In genomic region chr11:34825315-34825669, GRCh38 we compare ENCODE assay signal across 19 cellular contexts.
DNase-seq lines count a peak whose midpoint lies in the region; ATAC-seq and TF ChIP-seq lines count a peak whose summit lies in the region.
"Had no signal": no experiment of that assay in that cellular context is flagged by ENCODE, and none has a peak within 500 bp of the region (broad histone marks: within the 10 kb centered on the region; RNA-seq: fewer than 3 reads in every experiment).

No MANE protein-coding gene starts in this region.

- TF ChIP-seq CTCF in 22Rv1 (IDR thresholded peaks at IDR 0.05) = no peak
- no peak for TF ChIP-seq CTCF in RWPE2 (IDR thresholded peaks at IDR 0.05; ENCODE audit: poor library complexity, severe bottlenecking)
- no peak for TF ChIP-seq CTCF in nephron (IDR thresholded peaks at IDR 0.05; ENCODE audit: unreplicated experiment in 3 of 3)

- H3K4me3 ChIP-seq in RWPE2 (ENCODE audit: severe bottlenecking) (no peak overlapping the region), esophagus (ENCODE audit: low read depth in 1 of 2, low read length in 2 of 2) (no peak overlapping the region)
- H3K4me3 ChIP-seq: heart left ventricle had no signal

- no peaks in the 10 kb centered on the region for H3K27me3 Mint-ChIP-seq in nephron (ENCODE audit: low read depth)
- H3K27me3 Mint-ChIP-seq in stimulated activated memory B cell treated with anti-CD40 and anti-IgM and Interleukin-4, amounts not matched to agents 10 μg/mL and 1 μg/mL and 100 μg/mL, for 72 hours = peaks cover 9% of the 10 kb centered on the region

- DNase-seq in RWPE2 (ENCODE audit: low spot score) = no peak
- DNase-seq in activated CD8-positive, alpha-beta memory T cell treated with anti-CD3 and anti-CD28 coated beads for 24 hours = no peak
- no peak for DNase-seq in left lobe of liver (ENCODE audit: low spot score)
- DNase-seq: activated CD4-positive, alpha-beta T cell treated with anti-CD3 and anti-CD28 coated beads for 4 hours; activated naive CD8-positive, alpha-beta T cell treated with anti-CD3 and anti-CD28 coated beads for 36 hours; heart left ventricle; NCI-H1105; NCI-H446; retina; stimulated activated CD4-positive, alpha-beta T cell treated with anti-CD3 and anti-CD28 coated beads, Interleukin-12 subunit alpha, Interleukin-12 subunit beta, amount 100 ng/mL, for 4 hours; stimulated activated CD4-positive, alpha-beta T cell treated with anti-CD3 and anti-CD28 coated beads, Interleukin-4, amount 100 ng/mL, for 4 hours; stimulated activated naive CD8-positive, alpha-beta T cell treated with anti-CD3 and anti-CD28 coated beads, Interleukin-15, amount 100 ng/mL, for 72 hours had no signal

- H3K9me3 ChIP-seq in RWPE2 (ENCODE audit: severe bottlenecking) = no peaks in the 10 kb centered on the region
- no peaks in the 10 kb centered on the region for H3K9me3 ChIP-seq in esophagus (ENCODE audit: control insufficient read depth in 2 of 2, insufficient read depth in 1 of 2, low read depth in 1 of 2, low read length in 1 of 2)
- H3K9me3 ChIP-seq: heart left ventricle, neutrophil had no signal

- H3K4me3 Mint-ChIP-seq in nephron = no peak overlapping the region
- no peak overlapping the region for H3K4me3 Mint-ChIP-seq in stimulated activated memory B cell treated with anti-CD40 and anti-IgM and Interleukin-4, amounts not matched to agents 10 μg/mL and 1 μg/mL and 100 μg/mL, for 72 hours
- H3K4me3 Mint-ChIP-seq: activated naive CD8-positive, alpha-beta T cell treated with anti-CD3 and anti-CD28 coated beads for 36 hours; stimulated activated naive CD8-positive, alpha-beta T cell treated with anti-CD3 and anti-CD28 coated beads, Interleukin-15, amount 100 ng/mL, for 72 hours; T-helper 1 cell treated with Interleukin-12 subunit alpha and Interleukin-12 subunit beta and Interleukin-4 antibody, amounts not matched to agents 30 μg/mL and 1 μg/mL, for 36 hours had no signal

- H3K27ac Mint-ChIP-seq in nephron = peak overlapping the region; percentile 67 to 89 (median 77)
- H3K27ac Mint-ChIP-seq in stimulated activated memory B cell treated with anti-CD40 and anti-IgM and Interleukin-4, amounts not matched to agents 10 μg/mL and 1 μg/mL and 100 μg/mL, for 72 hours = no peak overlapping the region
- H3K27ac Mint-ChIP-seq: activated naive CD8-positive, alpha-beta T cell treated with anti-CD3 and anti-CD28 coated beads for 36 hours; stimulated activated naive CD8-positive, alpha-beta T cell treated with anti-CD3 and anti-CD28 coated beads, Interleukin-15, amount 100 ng/mL, for 72 hours; T-helper 1 cell treated with Interleukin-12 subunit alpha and Interleukin-12 subunit beta and Interleukin-4 antibody, amounts not matched to agents 30 μg/mL and 1 μg/mL, for 36 hours had no signal

- peaks cover 11% of the 10 kb centered on the region for H3K4me1 Mint-ChIP-seq in nephron
- H3K4me1 Mint-ChIP-seq in stimulated activated memory B cell treated with anti-CD40 and anti-IgM and Interleukin-4, amounts not matched to agents 10 μg/mL and 1 μg/mL and 100 μg/mL, for 72 hours = no peaks in the 10 kb centered on the region

- H3K4me1 ChIP-seq in RWPE2 (ENCODE audit: insufficient read depth, poor library complexity, severe bottlenecking) = no peaks in the 10 kb centered on the region
- H3K4me1 ChIP-seq in esophagus (ENCODE audit: control insufficient read depth in 2 of 2, insufficient read depth in 2 of 2, low read length in 1 of 2) = peaks cover 3 to 6% of the 10 kb centered on the region in 2 donors

- H3K27ac ChIP-seq in 22Rv1 (peak overlapping the region; percentile 98), RWPE2 (ENCODE audit: poor library complexity, severe bottlenecking) (no peak overlapping the region), esophagus (ENCODE audit: low read depth in 2 of 2, low read length in 1 of 2) (peak overlapping the region; percentile 75 to 87)
- H3K27ac ChIP-seq: heart left ventricle, neutrophil had no signal

- H3K27me3 ChIP-seq in RWPE2 (ENCODE audit: insufficient read depth, poor library complexity, severe bottlenecking) (no peaks in the 10 kb centered on the region), esophagus (ENCODE audit: control insufficient read depth in 1 of 2, insufficient read depth in 2 of 2, low read length in 2 of 2) (no peaks in the 10 kb centered on the region)
- H3K27me3 ChIP-seq: neutrophil had no signal

- WGBS in esophagus, 2 donors = 43 to 50% methylated on average over 3 of the region's 3 CpGs

- ATAC-seq in RWPE2 (ENCODE audit: low read depth) (peak; percentile 41; the same call in 1 of the 3 replicates), GM19328 (IDR thresholded peaks at IDR 0.05; ENCODE audit: unreplicated experiment) (no peak), left lobe of liver (no peak)
- no peak for ATAC-seq in stimulated activated memory B cell treated with anti-CD40 and anti-IgM and Interleukin-4, amounts not matched to agents 10 μg/mL and 1 μg/mL and 100 μg/mL, for 72 hours
- ATAC-seq: heart left ventricle; stimulated activated naive CD8-positive, alpha-beta T cell treated with anti-CD3 and anti-CD28 coated beads, Interleukin-15, amount 100 ng/mL, for 72 hours had no signal

- H3K9me3 Mint-ChIP-seq in nephron = no peaks in the 10 kb centered on the region
- no peaks in the 10 kb centered on the region for H3K9me3 Mint-ChIP-seq in stimulated activated memory B cell treated with anti-CD40 and anti-IgM and Interleukin-4, amounts not matched to agents 10 μg/mL and 1 μg/mL and 100 μg/mL, for 72 hours
- H3K9me3 Mint-ChIP-seq: activated naive CD8-positive, alpha-beta T cell treated with anti-CD3 and anti-CD28 coated beads for 36 hours; stimulated activated naive CD8-positive, alpha-beta T cell treated with anti-CD3 and anti-CD28 coated beads, Interleukin-15, amount 100 ng/mL, for 72 hours had no signal

- H3K36me3 ChIP-seq in RWPE2 (ENCODE audit: low read depth) = no peaks in the 10 kb centered on the region
- no peaks in the 10 kb centered on the region for H3K36me3 ChIP-seq in esophagus (ENCODE audit: control insufficient read depth in 2 of 2, insufficient read depth in 2 of 2, low read length in 1 of 2)
- H3K36me3 ChIP-seq: heart left ventricle, neutrophil had no signal

- peaks cover 7% of the 10 kb centered on the region for H3K36me3 Mint-ChIP-seq in nephron (ENCODE audit: low read depth)
- H3K36me3 Mint-ChIP-seq in stimulated activated memory B cell treated with anti-CD40 and anti-IgM and Interleukin-4, amounts not matched to agents 10 μg/mL and 1 μg/mL and 100 μg/mL, for 72 hours = no peaks in the 10 kb centered on the region
- H3K36me3 Mint-ChIP-seq: activated naive CD8-positive, alpha-beta T cell treated with anti-CD3 and anti-CD28 coated beads for 36 hours had no signal
